ENCODE assay signal across 8 cellular contexts in the genomic region with DNA sequence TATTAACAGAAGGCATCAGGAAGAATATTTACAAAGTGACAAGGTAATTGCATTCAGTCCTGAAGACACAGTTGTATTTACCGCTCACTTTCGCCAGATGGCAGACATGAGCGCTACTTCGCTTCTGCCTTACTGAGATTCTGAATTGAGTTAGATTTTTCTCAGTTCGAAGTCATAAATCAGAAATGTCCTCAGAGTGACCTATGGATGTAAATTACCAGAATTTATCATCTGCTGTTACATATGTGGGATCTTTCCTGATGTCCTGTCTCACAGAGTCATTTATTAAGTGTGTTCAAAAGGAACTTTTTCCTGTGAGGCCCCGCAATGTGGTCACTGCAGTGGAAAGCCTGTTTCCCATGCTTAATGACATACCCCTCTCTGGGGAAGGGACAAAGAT.
DNase-seq lines count a peak whose midpoint lies in the region; ATAC-seq and TF ChIP-seq lines count a peak whose summit lies in the region.

No MANE protein-coding gene starts in this region.

- peaks cover 0 to 9% (median 2%) of the 10 kb centered on the region in 5 donors for H3K27me3 Mint-ChIP-seq in naive thymus-derived CD8-positive, alpha-beta T cell

- H3K4me1 ChIP-seq in A673 (ENCODE audit: insufficient read depth, low read length, poor library complexity, severe bottlenecking), result peaks cover 13% of the 10 kb centered on the region
- no peaks in the 10 kb centered on the region for H3K4me1 ChIP-seq in esophagus muscularis mucosa
- H3K4me1 ChIP-seq in upper lobe of left lung, result no peaks in the 10 kb centered on the region

- ATAC-seq in HG02610 (IDR thresholded peaks at IDR 0.05; ENCODE audit: unreplicated experiment) (peak; percentile 66), upper lobe of left lung (ENCODE audit: low FRiP score in 2 of 2) (peak in 1 of 2 donors; percentile 72)
- ATAC-seq in naive thymus-derived CD8-positive, alpha-beta T cell, result no peak

- H3K4me3 Mint-ChIP-seq in naive thymus-derived CD8-positive, alpha-beta T cell, result no peak overlapping the region

- H3K4me1 Mint-ChIP-seq in naive thymus-derived CD8-positive, alpha-beta T cell, result no peaks in the 10 kb centered on the region

- H3K9me3 ChIP-seq in A673 (ENCODE audit: low read depth, low read length, poor library complexity, severe bottlenecking) (no peaks in the 10 kb centered on the region), esophagus muscularis mucosa (no peaks in the 10 kb centered on the region), upper lobe of left lung (no peaks in the 10 kb centered on the region)

- H3K27ac Mint-ChIP-seq in naive thymus-derived CD8-positive, alpha-beta T cell, result no peak overlapping the region

- TF ChIP-seq POLR2A in esophagus muscularis mucosa (IDR thresholded peaks at IDR 0.05; ENCODE audit: low read depth) (no peak), upper lobe of left lung (IDR thresholded peaks at IDR 0.05) (no peak)

- DNase-seq in A673 (ENCODE audit: low spot score) (peak; percentile 73), GM10266 (ENCODE audit: extremely low spot score) (peak; percentile 52), NCI-H128 (lab: John Stamatoyannopoulos, UW; ENCODE audit: unreplicated experiment) (peak; percentile 48), esophagus muscularis mucosa (ENCODE audit: extremely low spot score) (no peak), upper lobe of left lung (no peak)
- peak; percentile 12 to 14 for DNase-seq in activated CD4-positive, alpha-beta T cell treated with anti-CD3 and anti-CD28 coated beads, Interleukin-2, amount 50 U/mL, for 4 hours
- peak in 7 of 10 donors; percentile 6 to 42 (median 22) for DNase-seq in naive thymus-derived CD8-positive, alpha-beta T cell

- H3K27ac ChIP-seq in A673 (ENCODE audit: low read depth, low read length, poor library complexity, severe bottlenecking), result no peak overlapping the region
- H3K27ac ChIP-seq in esophagus muscularis mucosa (replicated peaks in 1 of 4), result no peak overlapping the region
- no peak overlapping the region for H3K27ac ChIP-seq in upper lobe of left lung

- no peaks in the 10 kb centered on the region for H3K36me3 ChIP-seq in A673 (ENCODE audit: insufficient read depth, low read length, poor library complexity, severe bottlenecking)
- no peaks in the 10 kb centered on the region for H3K36me3 ChIP-seq in esophagus muscularis mucosa
- no peaks in the 10 kb centered on the region for H3K36me3 ChIP-seq in upper lobe of left lung

- peaks cover 0 to 2% (median 0%) of the 10 kb centered on the region in 9 donors for H3K9me3 Mint-ChIP-seq in naive thymus-derived CD8-positive, alpha-beta T cell

- intact Hi-C loops in A673 (cut with micrococcal nuclease; ENCODE audit: unreplicated experiment), result loop anchor here (2.0 kb wide), 1 partner anchor 262 kb away; no protein-coding TSS in a partner anchor
- intact Hi-C loops in esophagus muscularis mucosa (cut with DNase I), result loop anchor here (5.0 kb wide), 1 partner anchor 886 kb away; no protein-coding TSS in a partner anchor

- no TSS peak for BruUV-seq in A673 (replicated peaks; lab: Mats Ljungman, UMichigan)

- TF ChIP-seq CTCF in A673 (conservative IDR thresholded peaks at IDR 0.05; ENCODE audit: low read depth, low read length), result peak; percentile 85
- peak; percentile 74 for TF ChIP-seq CTCF in GM10266 (IDR thresholded peaks at IDR 0.05; ENCODE audit: control insufficient read depth, insufficient read depth, low read depth, missing control alignments)
- peak; percentile 66 to 80 (median 71) for TF ChIP-seq CTCF in esophagus muscularis mucosa (IDR thresholded peaks at IDR 0.05)
- TF ChIP-seq CTCF in upper lobe of left lung (IDR thresholded peaks at IDR 0.05), result peak; percentile 52 to 69 (median 62)

- CTCF ChIA-PET in A673 (lab: Charles Lee), result no interaction called here

- H3K27me3 ChIP-seq in A673 (replicated peaks; ENCODE audit: insufficient read depth, low read depth, low read length, poor library complexity) (no peaks in the 10 kb centered on the region), esophagus muscularis mucosa (no peaks in the 10 kb centered on the region), upper lobe of left lung (no peaks in the 10 kb centered on the region)

- H3K36me3 Mint-ChIP-seq in naive thymus-derived CD8-positive, alpha-beta T cell, result no peaks in the 10 kb centered on the region

- no peak for TF ChIP-seq EP300 in esophagus muscularis mucosa (IDR thresholded peaks at IDR 0.05)
- no peak for TF ChIP-seq EP300 in upper lobe of left lung (IDR thresholded peaks at IDR 0.05)

- 19% methylated on average over 6 of the region's 6 CpGs for WGBS in esophagus muscularis mucosa
- 20 to 26% methylated on average over 6 of the region's 6 CpGs for WGBS in upper lobe of left lung, 2 donors

- H3K4me3 ChIP-seq in A673 (ENCODE audit: low read depth, low read length, poor library complexity, severe bottlenecking) (no peak overlapping the region), esophagus muscularis mucosa (no peak overlapping the region), upper lobe of left lung (no peak overlapping the region)

- POLR2A ChIA-PET in A673 (lab: Charles Lee; ENCODE audit: low non-redundant PET), result no interaction called here
- POLR2A ChIA-PET in naive thymus-derived CD8-positive, alpha-beta T cell (lab: Charles Lee), result no interaction called here

Comparison
In these comparisons a context has a peak if more than half of its experiments do, and no peak if none do; other contexts are left out.
1. DNase-seq: peak in A673 (single experiment), GM10266 (single experiment), NCI-H128 (single experiment), activated CD4-positive, alpha-beta T cell treated with anti-CD3 and anti-CD28 coated beads, Interleukin-2, amount 50 U/mL, for 4 hours (2 of 2) and naive thymus-derived CD8-positive, alpha-beta T cell (7 of 10); none in esophagus muscularis mucosa (single experiment) and upper lobe of left lung (0 of 2).
2. Peak in every context shown above with its lines, with median percentiles within 50 percentile points of each other: CTCF ChIP-seq.